9 cellular contexts compared by ENCODE assay signal in genomic region chr15:82709421-82710207, GRCh38. TPM values are rescaled to one million over a fixed set of nuclear protein-coding genes. Genes with fewer than 3 reads are reported as not detected.
A peak's percentile ranks its signal among the peaks of the same experiment; 100 is the strongest.
DNase-seq lines count a peak whose midpoint lies in the region; TF ChIP-seq lines count a peak whose summit lies in the region.
"Had no signal": no experiment of that assay in that cellular context is flagged by ENCODE, and none has a peak within 500 bp of the region (broad histone marks: within the 10 kb centered on the region; RNA-seq: fewer than 3 reads in every experiment).

TSS of gene AP3B2 (minus strand) at chr15:82709875. CDS start at chr15:82709706, 169 bp downstream.

- H3K9me2 ChIP-seq in GM23248 (ENCODE audit: insufficient read depth), result no peaks in the 10 kb centered on the region

- peak within 1 kb of the TSS; percentile 75 for H3K4me2 ChIP-seq in GM23248 (ENCODE audit: unreplicated experiment)

- H4K20me1 ChIP-seq in GM23248 (ENCODE audit: insufficient read depth), result no peaks in the 10 kb centered on the region

- no peak for TF ChIP-seq CTCF in neutrophil (IDR thresholded peaks at IDR 0.05)

- H3F3A ChIP-seq in GM23248 (ENCODE audit: insufficient read depth), result no peaks in the 10 kb centered on the region

- DNase-seq in DMS53 (lab: John Stamatoyannopoulos, UW) (peak; percentile 90), GM23248 (peak; percentile 91), Kasumi-1 (lab: John Stamatoyannopoulos, UW) (peak; percentile 23 to 61), SIG-M5 (lab: John Stamatoyannopoulos, UW) (peak; percentile 19), activated gamma-delta T cell treated with Interleukin-2 at 50 U/mL for 16 hours (peak; percentile 53), foreskin melanocyte (peak; percentile 43), stromal cell of bone marrow (ENCODE audit: low read depth) (peak; percentile 26)

- H3K4me3 ChIP-seq in GM23248, result peak within 1 kb of the TSS; percentile 78
- peak within 1 kb of the TSS; percentile 66 to 68 for H3K4me3 ChIP-seq in neutrophil (ENCODE audit: low read depth in 1 of 2, low read length in 1 of 2)

- H3K36me3 ChIP-seq in GM23248 (ENCODE audit: low read depth) (no peaks in the 10 kb centered on the region), neutrophil (no peaks in the 10 kb centered on the region)

- H3K27ac ChIP-seq in GM23248 (no peak within 1 kb of the TSS), neutrophil (no peak within 1 kb of the TSS)

- 1 to 2% methylated on average over 48 to 70 of the region's 95 CpGs for WGBS in GM23248 (ENCODE audit: low coverage in 1 of 2, low lambda C conversion rate in 2 of 2, missing lambda C conversion rate in 2 of 2), 2 experiments

- no peaks in the 10 kb centered on the region for H3K79me2 ChIP-seq in GM23248 (ENCODE audit: insufficient read depth)

- no peaks in the 10 kb centered on the region for H3K9me3 ChIP-seq in GM23248 (ENCODE audit: low read depth)
- H3K9me3 ChIP-seq in neutrophil, result no peaks in the 10 kb centered on the region

- peak within 1 kb of the TSS; percentile 85 for H2AFZ ChIP-seq in GM23248

- in situ Hi-C loops in GM23248 (cut with MboI), result no loop called here

- H3K27me3 ChIP-seq in GM23248 (replicated peaks; ENCODE audit: insufficient read depth) (no peaks in the 10 kb centered on the region), neutrophil (peaks cover 76% of the 10 kb centered on the region)

- H3K4me1 ChIP-seq in GM23248 (ENCODE audit: insufficient read depth), result no peaks in the 10 kb centered on the region
- peaks cover 10 to 13% of the 10 kb centered on the region in 2 experiments for H3K4me1 ChIP-seq in neutrophil (ENCODE audit: control insufficient read depth in 1 of 2, insufficient read depth in 1 of 2, low read depth in 1 of 2, low read length in 1 of 2)

- no peak within 1 kb of the TSS for H3K9ac ChIP-seq in GM23248

RNA-seq across cellular contexts. Expression of gene AP3B2, which starts in this region (rescaled TPM):
- total RNA-seq in GM23248 (2014; rRNA removed; shearing (Covaris generic)), result 0.63 and 0.86 TPM in 2 replicates
- polyA plus RNA-seq in GM23248 (2016; fragmentation: Nextera tagmentation; extraction: Ambion mirVana), result 0.89 and 2.0 TPM in 2 replicates
- total RNA-seq: pulmonary artery endothelial cell had no signal

Comparison
In these comparisons a context has a peak if more than half of its experiments do, and no peak if none do; other contexts are left out.
1. DNase-seq: peak in every context shown above with its lines; median percentile 91 in GM23248; 90 in DMS53; 53 in activated gamma-delta T cell treated with Interleukin-2 at 50 U/mL for 16 hours; 43 in foreskin melanocyte; 42 in Kasumi-1; 26 in stromal cell of bone marrow; 19 in SIG-M5.